Comparison of ENCODE assay signal across 8 cellular contexts in the genomic region with DNA sequence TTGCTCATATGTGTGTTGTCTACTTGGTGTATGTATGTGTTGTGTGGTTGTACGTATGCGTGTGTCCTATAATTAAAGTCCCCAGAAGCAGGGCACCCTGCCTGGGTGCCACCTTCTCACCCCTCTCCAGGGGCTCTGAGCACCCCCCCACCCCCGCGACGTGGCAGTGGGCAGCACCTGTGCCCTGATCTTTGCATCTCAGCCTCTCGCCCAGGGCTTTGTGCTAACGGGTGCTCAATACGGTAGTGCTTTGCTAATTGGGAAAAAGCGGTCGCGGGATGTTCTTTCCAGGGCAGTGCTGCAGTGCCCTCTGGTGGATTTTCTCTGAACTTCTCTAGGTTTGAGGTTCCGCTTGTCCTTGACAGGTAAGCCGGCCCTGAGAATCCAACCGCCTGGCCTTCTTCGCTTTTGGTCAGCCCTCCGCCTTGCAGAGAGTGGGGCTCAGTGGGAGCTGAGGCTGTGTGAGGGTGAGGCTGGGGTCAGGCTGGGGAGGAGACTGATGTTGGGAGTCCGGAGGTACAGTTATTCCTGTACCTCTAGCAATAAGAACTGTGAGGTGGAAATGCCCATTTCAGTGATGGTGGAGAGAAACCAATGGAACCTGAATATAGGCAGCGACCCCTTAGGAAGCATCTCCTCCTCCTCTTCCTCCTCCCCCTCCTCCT. TPM values are rescaled to one million over a fixed set of nuclear protein-coding genes. Genes with fewer than 3 reads are reported as not detected.
DNase-seq lines count a peak whose midpoint lies in the region; ATAC-seq and TF ChIP-seq lines count a peak whose summit lies in the region.

No MANE protein-coding gene starts in this region.

- no peaks in the 10 kb centered on the region for H3K36me3 Mint-ChIP-seq in endodermal cell (ENCODE audit: low read depth)

- no peak overlapping the region for H3K27ac ChIP-seq in endodermal cell (ENCODE audit: low read depth, low read length)

- no peak overlapping the region for H3K4me3 Mint-ChIP-seq in endodermal cell

- H3K9ac ChIP-seq in endodermal cell (ENCODE audit: extremely low read depth, low read length, poor library complexity, severe bottlenecking), result no peak overlapping the region

- H3K27me3 ChIP-seq in endodermal cell (ENCODE audit: control insufficient read depth, insufficient read depth, low read length, poor library complexity, severe bottlenecking), result peaks cover 5% of the 10 kb centered on the region

- no peaks in the 10 kb centered on the region for H3K4me1 ChIP-seq in endodermal cell (ENCODE audit: control insufficient read depth, insufficient read depth, low read length)

- peaks cover 29% of the 10 kb centered on the region for H3K27me3 Mint-ChIP-seq in endodermal cell (ENCODE audit: insufficient read depth)

- H3K36me3 ChIP-seq in endodermal cell (ENCODE audit: control insufficient read depth, insufficient read depth, low read length), result no peaks in the 10 kb centered on the region

- H3K4me3 ChIP-seq in GM12864 (ENCODE audit: low read depth, low read length), result no peak overlapping the region
- no peak overlapping the region for H3K4me3 ChIP-seq in endodermal cell (ENCODE audit: low read length)

- peak; percentile 54 for DNase-seq in GM12864 (ENCODE audit: low read depth)
- peak; percentile 79 for DNase-seq in HuH-7 (ENCODE audit: low spot score)
- DNase-seq in NOMO-1 treated with DMSO at 0.1 percent for 48 hours (lab: John Stamatoyannopoulos, UW; ENCODE audit: unreplicated experiment), result peak; percentile 89
- peak; percentile 41 to 46 for DNase-seq in activated CD8-positive, alpha-beta memory T cell treated with anti-CD3 and anti-CD28 coated beads for 4 hours (ENCODE audit: low read depth in 2 of 2)
- peak; percentile 97 for DNase-seq in endodermal cell
- DNase-seq in mucosa of gallbladder (ENCODE audit: low spot score), result peak; percentile 81
- DNase-seq in stimulated activated CD8-positive, alpha-beta memory T cell treated with anti-CD3 and anti-CD28 coated beads, Interleukin-7, amount 100 ng/mL, for 24 hours (ENCODE audit: low read depth), result peak; percentile 33

- TF ChIP-seq CTCF in GM12864 (IDR thresholded peaks at IDR 0.05; ENCODE audit: low read depth, low read length, missing control alignments), result peak; percentile 92
- TF ChIP-seq CTCF in endodermal cell (conservative IDR thresholded peaks at IDR 0.05), result peak; percentile 91

- no peaks in the 10 kb centered on the region for H3K9me3 Mint-ChIP-seq in endodermal cell

- H3K4me1 Mint-ChIP-seq in endodermal cell, result peaks cover 3% of the 10 kb centered on the region

- 0 to 18% methylated on average over 7 to 17 of the region's 18 CpGs for WGBS in endodermal cell (ENCODE audit: insufficient coverage in 1 of 2, insufficient read length in 1 of 2), 2 experiments

- H3K27ac Mint-ChIP-seq in endodermal cell, result no peak overlapping the region

- no peaks in the 10 kb centered on the region for H3K9me3 ChIP-seq in endodermal cell (ENCODE audit: control insufficient read depth, low read length)

- no peak for ATAC-seq in HG02884 (IDR thresholded peaks at IDR 0.05; ENCODE audit: unreplicated experiment)

RNA-seq across cellular contexts. Expression of a gene that starts 17.6 kb away (rescaled TPM):
- 10 to 100 TPM; 32.7 to 36.9 TPM for total RNA-seq in endodermal cell
- polyA plus RNA-seq in endodermal cell (2013, experiment 1 of 2), result 22.3 TPM
- 23.5 TPM for polyA plus RNA-seq in endodermal cell (2013, experiment 2 of 2)
- total RNA-seq in mucosa of gallbladder, result 10.2 TPM

Comparison
In these comparisons a context has a peak if more than half of its experiments do, and no peak if none do; other contexts are left out.
1. DNase-seq: peak in every context shown above with its lines; median percentile 97 in endodermal cell; 89 in NOMO-1 treated with DMSO at 0.1 percent for 48 hours; 81 in mucosa of gallbladder; 79 in HuH-7; 54 in GM12864; 44 in activated CD8-positive, alpha-beta memory T cell treated with anti-CD3 and anti-CD28 coated beads for 4 hours; 33 in stimulated activated CD8-positive, alpha-beta memory T cell treated with anti-CD3 and anti-CD28 coated beads, Interleukin-7, amount 100 ng/mL, for 24 hours.